ENCODE assay signal across 18 cellular contexts in the genomic region with DNA sequence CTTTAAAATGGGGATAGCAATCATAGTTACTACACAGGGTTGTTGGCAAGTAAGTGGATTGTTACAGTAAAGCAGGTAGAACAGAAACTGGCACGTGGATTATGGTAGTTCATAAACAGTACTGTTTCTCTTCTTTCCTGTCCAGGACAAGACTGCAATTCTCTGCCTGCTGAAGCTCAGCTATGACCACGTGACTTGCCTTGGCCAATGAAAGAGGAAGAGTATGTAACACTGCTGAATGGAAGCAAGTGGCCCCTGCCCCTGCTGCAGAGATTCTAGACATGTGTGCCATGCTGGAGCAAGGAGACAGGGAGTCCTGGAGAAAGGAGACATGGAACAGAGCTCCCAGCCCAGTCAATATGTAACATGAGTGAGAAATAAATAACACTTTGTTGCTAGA.
DNase-seq lines count a peak whose midpoint lies in the region; TF ChIP-seq lines count a peak whose summit lies in the region.
"Had no signal": no experiment of that assay in that cellular context is flagged by ENCODE, and none has a peak within 500 bp of the region (broad histone marks: within the 10 kb centered on the region; RNA-seq: fewer than 3 reads in every experiment).

No MANE protein-coding gene starts in this region.

- no peaks in the 10 kb centered on the region for H3K9me2 ChIP-seq in OCI-LY7 (ENCODE audit: insufficient read depth, low read length)

- TF ChIP-seq CTCF in OCI-LY7 (conservative IDR thresholded peaks at IDR 0.05; ENCODE audit: low read length), result no peak
- no peak for TF ChIP-seq CTCF in lower leg skin (IDR thresholded peaks at IDR 0.05)

- H4K20me1 ChIP-seq in OCI-LY7 (ENCODE audit: insufficient read depth, low read length), result no peaks in the 10 kb centered on the region

- no peaks in the 10 kb centered on the region for H3K27me3 Mint-ChIP-seq in CD4-positive, alpha-beta memory T cell

- peaks cover 0 to 8% (median 4%) of the 10 kb centered on the region in 8 donors for H3K9me3 Mint-ChIP-seq in CD4-positive, alpha-beta memory T cell
- H3K9me3 Mint-ChIP-seq: CD8-positive, alpha-beta T cell had no signal

- H3K27ac ChIP-seq in OCI-LY7 (ENCODE audit: low read depth, low read length, poor library complexity, severe bottlenecking), result no peak overlapping the region
- H3K27ac ChIP-seq in CD4-positive, alpha-beta memory T cell (ENCODE audit: low read depth, low read length), result no peak overlapping the region

- no peaks in the 10 kb centered on the region for H3K36me3 Mint-ChIP-seq in CD4-positive, alpha-beta memory T cell
- H3K36me3 Mint-ChIP-seq: CD8-positive, alpha-beta T cell had no signal

- H2AFZ ChIP-seq in OCI-LY7 (ENCODE audit: low read length), result no peak overlapping the region

- no peaks in the 10 kb centered on the region for H3K79me2 ChIP-seq in OCI-LY7 (ENCODE audit: insufficient read depth, low read depth, low read length)

- H3K4me2 ChIP-seq in OCI-LY7 (ENCODE audit: low read length), result no peak overlapping the region

- H3K9me3 ChIP-seq in OCI-LY7 (ENCODE audit: low read length), result no peaks in the 10 kb centered on the region
- H3K9me3 ChIP-seq in CD4-positive, alpha-beta memory T cell (ENCODE audit: control insufficient read depth in 1 of 2, low read length in 2 of 2), result no peaks in the 10 kb centered on the region
- H3K9me3 ChIP-seq: HAP-1 had no signal

- POLR2A ChIA-PET in OCI-LY7 (lab: Charles Lee), result interaction anchor here (0.6 kb wide), 1 partner anchor 128 kb away, joined by 3 read pairs; no protein-coding TSS in a partner anchor
- POLR2A ChIA-PET in CD4-positive, alpha-beta memory T cell (lab: Charles Lee; ENCODE audit: partially characterized antibody), result no interaction called here

- H3K4me3 Mint-ChIP-seq in CD4-positive, alpha-beta memory T cell, result no peak overlapping the region
- H3K4me3 Mint-ChIP-seq: CD8-positive, alpha-beta T cell; HFFc6 had no signal

- no peak overlapping the region for H3K27ac Mint-ChIP-seq in CD4-positive, alpha-beta memory T cell
- H3K27ac Mint-ChIP-seq: CD8-positive, alpha-beta T cell; HFFc6 had no signal

- H3K4me3 ChIP-seq in Jurkat, Clone E6-1 (ENCODE audit: low read length), result no peak overlapping the region
- H3K4me3 ChIP-seq in OCI-LY7 (ENCODE audit: low read depth, low read length, poor library complexity, severe bottlenecking) (no peak overlapping the region), lower leg skin (ENCODE audit: low read depth, poor library complexity, severe bottlenecking) (no peak overlapping the region)
- H3K4me3 ChIP-seq in CD4-positive, alpha-beta memory T cell (ENCODE audit: low read length in 2 of 2), result no peak overlapping the region
- H3K4me3 ChIP-seq: HAP-1 had no signal

- peak; percentile 15 for DNase-seq in Jurkat, Clone E6-1 (ENCODE audit: low read depth, low spot score)
- DNase-seq in OCI-LY7 (ENCODE audit: low spot score), result peak; percentile 15
- peak; percentile 8 for DNase-seq in germinal center (ENCODE audit: low spot score)
- DNase-seq in CD4-positive, alpha-beta memory T cell, result no peak
- no peak for DNase-seq in lower leg skin (ENCODE audit: low spot score in 2 of 2)
- DNase-seq in NOMO-1 treated with dmso at 0.1 percent for 144 hours (lab: John Stamatoyannopoulos, UW; ENCODE audit: unreplicated experiment), result no peak
- no peak for DNase-seq in NCI-H2227 treated with DMSO at 0.1 percent for 48 hours (lab: John Stamatoyannopoulos, UW)
- DNase-seq: C1 segment of cervical spinal cord; CD8-positive, alpha-beta T cell; DMS153; GOT3; HFFc6; IMR-90; NCI-H1105 treated with DMSO at 0.1 percent for 48 hours; NCI-H146; NCI-H1930; NCI-H526 treated with DMSO at 0.1 percent for 48 hours had no signal

- H3K4me1 ChIP-seq in OCI-LY7 (ENCODE audit: insufficient read depth, low read length, poor library complexity, severe bottlenecking), result no peaks in the 10 kb centered on the region
- H3K4me1 ChIP-seq in CD4-positive, alpha-beta memory T cell (ENCODE audit: insufficient read depth, low read length), result no peaks in the 10 kb centered on the region
- H3K4me1 ChIP-seq: HAP-1 had no signal

- intact Hi-C loops in OCI-LY7 (cut with micrococcal nuclease; ENCODE audit: unreplicated experiment) (no loop called here), lower leg skin (cut with DNase I; ENCODE audit: low total_unique reads) (no loop called here)
- intact Hi-C loops in CD4-positive, alpha-beta memory T cell (cut with micrococcal nuclease), result no loop called here

- H3K36me3 ChIP-seq in OCI-LY7 (ENCODE audit: insufficient read depth, low read length), result no peaks in the 10 kb centered on the region
- no peaks in the 10 kb centered on the region for H3K36me3 ChIP-seq in CD4-positive, alpha-beta memory T cell (ENCODE audit: insufficient read depth, low read length)
- H3K36me3 ChIP-seq: HAP-1 had no signal

- CTCF ChIA-PET in OCI-LY7 (lab: Charles Lee; ENCODE audit: unreplicated experiment), result no interaction called here
- CTCF ChIA-PET in CD4-positive, alpha-beta memory T cell (lab: Charles Lee; ENCODE audit: partially characterized antibody), result no interaction called here

- H3K27me3 ChIP-seq in CD4-positive, alpha-beta memory T cell (ENCODE audit: insufficient read depth, low read length), result no peaks in the 10 kb centered on the region

- H3K4me1 Mint-ChIP-seq in CD4-positive, alpha-beta memory T cell, result no peaks in the 10 kb centered on the region

- TF ChIP-seq POLR2A in lower leg skin (IDR thresholded peaks at IDR 0.05), result no peak

- BruUV-seq in OCI-LY7 (replicated peaks; lab: Mats Ljungman, UMichigan), result no TSS peak

- 74 to 85% methylated on average over 2 of the region's 2 CpGs for WGBS in lower leg skin, 2 donors

Comparison
In these comparisons a context has a peak if more than half of its experiments do, and no peak if none do; other contexts are left out.
1. DNase-seq: peak in Jurkat, Clone E6-1 (single experiment), OCI-LY7 (single experiment) and germinal center (single experiment); none in CD4-positive, alpha-beta memory T cell (0 of 5), lower leg skin (0 of 2), NOMO-1 treated with dmso at 0.1 percent for 144 hours (single experiment) and NCI-H2227 treated with DMSO at 0.1 percent for 48 hours (single experiment).